In the genomic region with DNA sequence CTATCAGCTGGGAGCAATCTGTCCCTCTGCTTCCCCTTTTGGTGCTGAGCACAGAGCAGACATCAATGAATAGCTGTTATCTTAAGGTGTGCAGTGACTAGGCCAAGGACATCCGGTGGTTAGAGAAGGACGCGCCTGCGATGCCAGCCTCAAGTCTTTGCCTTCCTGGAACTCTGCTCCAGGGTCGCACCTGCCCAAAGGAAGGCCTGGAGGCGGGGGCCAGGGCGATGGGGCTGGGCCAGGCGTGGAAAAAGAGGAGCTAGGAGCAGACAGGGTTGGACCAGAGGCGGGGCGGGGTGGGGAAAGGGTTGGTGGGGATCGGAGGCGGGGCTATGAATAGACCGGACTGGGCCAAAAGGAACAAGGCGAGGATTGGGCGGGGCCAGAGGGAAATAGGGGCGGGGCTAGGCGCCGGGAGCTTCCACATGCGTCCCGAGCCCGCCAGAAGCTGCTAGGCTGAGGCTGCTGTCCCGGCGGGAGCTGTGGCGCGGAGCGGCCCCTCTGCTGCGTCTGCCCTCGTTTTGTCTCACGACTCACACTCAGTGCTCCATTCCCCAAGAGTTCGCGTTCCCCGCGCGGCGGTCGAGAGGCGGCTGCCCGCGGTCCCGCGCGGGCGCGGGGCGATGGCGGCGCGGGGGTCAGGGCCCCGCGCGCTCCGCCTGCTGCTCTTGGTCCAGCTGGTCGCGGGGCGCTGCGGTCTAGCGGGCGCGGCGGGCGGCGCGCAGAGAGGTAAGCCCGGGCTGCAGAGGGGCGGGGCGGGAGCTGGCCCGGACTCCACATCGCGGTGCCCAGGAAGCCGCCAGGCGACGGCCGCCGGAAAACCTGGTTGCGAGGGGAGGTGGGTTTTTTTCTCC, we compare ENCODE assay signal across 8 cellular contexts. TPM values are rescaled to one million over a fixed set of nuclear protein-coding genes. Genes with fewer than 3 reads are reported as not detected.
DNase-seq lines count a peak whose midpoint lies in the region; ATAC-seq and TF ChIP-seq lines count a peak whose summit lies in the region.

TSS of gene CHRNA5 (plus strand) at position 424 of the 854 bp plus-strand sequence. CDS start at position 624, 200 bp downstream.

- POLR2A ChIA-PET in activated B cell treated with CpG ODN at 0.5 μM for 24 hours (lab: Charles Lee) = interaction anchor here (0.6 to 2.7 kb wide), 6 partner anchors 15 to 128 kb away, joined by 4 to 57 read pairs (median 4); partner anchors contain the start of genes IREB2 and PSMA4

- no peaks in the 10 kb centered on the region for H3K36me3 Mint-ChIP-seq in activated B cell treated with CpG ODN at 0.5 μM for 24 hours (ENCODE audit: low read depth)

- CTCF ChIA-PET in activated B cell treated with CpG ODN at 0.5 μM for 24 hours (lab: Charles Lee) = interaction anchor here (2.0 kb wide), 1 partner anchor 25 kb away, joined by 6 read pairs; the partner anchor contains the start of gene PSMA4

- peak; percentile 52 for DNase-seq in 8988T
- DNase-seq in NCI-H2196 treated with DMSO at 0.1 percent for 48 hours (lab: John Stamatoyannopoulos, UW; ENCODE audit: unreplicated experiment) = peak; percentile 65
- peak; percentile 80 for DNase-seq in activated B cell treated with CpG ODN at 0.5 μM for 24 hours
- DNase-seq in cerebellar cortex (ENCODE audit: low spot score) = peak; percentile 81
- DNase-seq in left colon = peak; percentile 88 to 93
- peak; percentile 66 for DNase-seq in stimulated activated CD4-positive, alpha-beta T cell treated with anti-CD3 and anti-CD28 coated beads, Interleukin-4, amount 100 ng/mL, for 24 hours

- peak; percentile 77 for ATAC-seq in HG03108 (IDR thresholded peaks at IDR 0.05; ENCODE audit: unreplicated experiment)
- peak; percentile 93 for ATAC-seq in activated B cell treated with CpG ODN at 0.5 μM for 24 hours (ENCODE audit: low read depth)
- peak; percentile 94 for ATAC-seq in left colon

- TF ChIP-seq POLR2A in GM18526 (IDR thresholded peaks at IDR 0.05; ENCODE audit: extremely low read depth, insufficient read length) = peak; percentile 64

- intact Hi-C loops in activated B cell treated with CpG ODN at 0.5 μM for 24 hours (cut with micrococcal nuclease) = loop anchor here (1.0 kb wide), 2 partner anchors 25 to 127 kb away; partner anchors contain the start of genes IREB2 and PSMA4
- intact Hi-C loops in left colon (cut with DNase I, micrococcal nuclease) = no loop called here

- peaks cover 21% of the 10 kb centered on the region for H3K4me1 Mint-ChIP-seq in activated B cell treated with CpG ODN at 0.5 μM for 24 hours

- peak within 1 kb of the TSS; percentile 86 for H3K4me3 Mint-ChIP-seq in activated B cell treated with CpG ODN at 0.5 μM for 24 hours

- peak within 1 kb of the TSS; percentile 67 for H3K27ac Mint-ChIP-seq in activated B cell treated with CpG ODN at 0.5 μM for 24 hours

- no peaks in the 10 kb centered on the region for H3K9me3 Mint-ChIP-seq in activated B cell treated with CpG ODN at 0.5 μM for 24 hours

- TF ChIP-seq CTCF in activated B cell treated with CpG ODN at 0.5 μM for 24 hours (IDR thresholded peaks at IDR 0.05) = no peak

- H3K27me3 Mint-ChIP-seq in activated B cell treated with CpG ODN at 0.5 μM for 24 hours = peaks cover 3% of the 10 kb centered on the region

RNA-seq across cellular contexts. Expression of gene CHRNA5, which starts in this region (rescaled TPM):
- total RNA-seq in activated B cell treated with CpG ODN at 0.5 μM for 24 hours (1.3 TPM in 2 replicates), left colon (1 to 10 TPM; 4.6 to 6.9 TPM)

Comparison
In these comparisons a context has a peak if more than half of its experiments do, and no peak if none do; other contexts are left out.
1. Peak in every context shown above with its lines: DNase-seq and ATAC-seq.